ENCODE assay signal across 8 cellular contexts in genomic region chr11:35714882-35715612, GRCh38. TPM values are rescaled to one million over a fixed set of nuclear protein-coding genes. Genes with fewer than 3 reads are reported as not detected.
A peak's percentile ranks its signal among the peaks of the same experiment; 100 is the strongest.
DNase-seq lines count a peak whose midpoint lies in the region; ATAC-seq lines count a peak whose summit lies in the region.

No MANE protein-coding gene starts in this region.

- DNase-seq in NCI-H748 (lab: John Stamatoyannopoulos, UW; ENCODE audit: unreplicated experiment) = peak; percentile 38
- DNase-seq in NCI-H748 treated with DMSO at 0.1 percent for 48 hours (lab: John Stamatoyannopoulos, UW) = no peak
- DNase-seq in activated T-cell treated with anti-CD3 and anti-CD28 coated beads, Interleukin-2, amount 50 U/mL, for 4 hours = no peak
- peak; percentile 39 for DNase-seq in retina
- no peak for DNase-seq in SKM-1 (lab: John Stamatoyannopoulos, UW; ENCODE audit: unreplicated experiment)
- no peak for DNase-seq in kidney glomerular epithelial cell (lab: John Stamatoyannopoulos, UW)
- no peak for DNase-seq in activated CD4-positive, alpha-beta T cell treated with anti-CD3 and anti-CD28 coated beads for 1 hour

- H3K4me1 Mint-ChIP-seq in activated T-cell treated with anti-CD3 and anti-CD28 coated beads, Interleukin-2, amount 50 U/mL, for 4 hours (ENCODE audit: low read depth) = peaks cover 41% of the 10 kb centered on the region

- H3K4me3 Mint-ChIP-seq in activated T-cell treated with anti-CD3 and anti-CD28 coated beads, Interleukin-2, amount 50 U/mL, for 4 hours = no peak overlapping the region

- peak; percentile 87 for ATAC-seq in HG02759 (IDR thresholded peaks at IDR 0.05; ENCODE audit: unreplicated experiment)
- ATAC-seq in activated T-cell treated with anti-CD3 and anti-CD28 coated beads, Interleukin-2, amount 50 U/mL, for 4 hours = peak; percentile 60 to 79

- peaks cover 11% of the 10 kb centered on the region for H3K9me3 Mint-ChIP-seq in activated T-cell treated with anti-CD3 and anti-CD28 coated beads, Interleukin-2, amount 50 U/mL, for 4 hours

- H3K27me3 Mint-ChIP-seq in activated T-cell treated with anti-CD3 and anti-CD28 coated beads, Interleukin-2, amount 50 U/mL, for 4 hours (ENCODE audit: low read depth) = no peaks in the 10 kb centered on the region

- H3K36me3 Mint-ChIP-seq in activated T-cell treated with anti-CD3 and anti-CD28 coated beads, Interleukin-2, amount 50 U/mL, for 4 hours (ENCODE audit: insufficient read depth) = peaks cover 11% of the 10 kb centered on the region

RNA-seq across cellular contexts. Expression of gene TRIM44, which starts 52.5 kb away (rescaled TPM):
- total RNA-seq in activated T-cell treated with anti-CD3 and anti-CD28 coated beads, Interleukin-2, amount 50 U/mL, for 4 hours = 10 to 100 TPM; 38.6 to 48.5 (median 45.3) TPM

Comparison
In these comparisons a context has a peak if more than half of its experiments do, and no peak if none do; other contexts are left out.
1. DNase-seq: peak in NCI-H748 (single experiment) and retina (single experiment); none in NCI-H748 treated with DMSO at 0.1 percent for 48 hours (single experiment), activated T-cell treated with anti-CD3 and anti-CD28 coated beads, Interleukin-2, amount 50 U/mL, for 4 hours (single experiment), SKM-1 (single experiment), kidney glomerular epithelial cell (single experiment) and activated CD4-positive, alpha-beta T cell treated with anti-CD3 and anti-CD28 coated beads for 1 hour (single experiment).